In genomic region chr10:103661951-103662405, GRCh38 we compare ENCODE assay signal across 8 cellular contexts.
DNase-seq lines count a peak whose midpoint lies in the region; ATAC-seq and TF ChIP-seq lines count a peak whose summit lies in the region.

No MANE protein-coding gene starts in this region.

- H3K79me2 ChIP-seq in fibroblast of lung (ENCODE audit: control insufficient read depth, insufficient read depth, low read length), result peaks cover 49% of the 10 kb centered on the region
- no peaks in the 10 kb centered on the region for H3K79me2 ChIP-seq in PC-3 (ENCODE audit: low read length)

- H3K4me1 ChIP-seq in fibroblast of lung (ENCODE audit: control insufficient read depth, extremely low read depth, insufficient read depth, low read length), result peaks cover 6% of the 10 kb centered on the region
- no peaks in the 10 kb centered on the region for H3K4me1 ChIP-seq in aorta (ENCODE audit: control insufficient read depth in 1 of 2, insufficient read depth in 2 of 2, low read length in 2 of 2)
- H3K4me1 ChIP-seq in PC-3 (ENCODE audit: insufficient read depth, low read length), result no peaks in the 10 kb centered on the region

- peak overlapping the region; percentile 8 for H2AFZ ChIP-seq in fibroblast of lung (ENCODE audit: low read length)
- no peak overlapping the region for H2AFZ ChIP-seq in PC-3 (ENCODE audit: low read length)

- H3K9me2 ChIP-seq in PC-3 (replicated peaks; ENCODE audit: low read length), result no peaks in the 10 kb centered on the region

- no peaks in the 10 kb centered on the region for H4K20me1 ChIP-seq in fibroblast of lung (ENCODE audit: control insufficient read depth, extremely low read depth, insufficient read depth, low read length)
- no peaks in the 10 kb centered on the region for H4K20me1 ChIP-seq in PC-3 (ENCODE audit: low read length)

- H3F3A ChIP-seq in PC-3 (ENCODE audit: low read length, unreplicated experiment), result no peaks in the 10 kb centered on the region

- H3K9ac ChIP-seq in fibroblast of lung (ENCODE audit: insufficient read depth, low read length) (peak overlapping the region; percentile 91), PC-3 (ENCODE audit: low read length) (no peak overlapping the region)

- ATAC-seq in aorta (ENCODE audit: low FRiP score) (no peak), PC-3 (no peak)

- H3K4me2 ChIP-seq in fibroblast of lung (ENCODE audit: extremely low read depth, insufficient read depth, low read length) (peak overlapping the region; percentile 83), PC-3 (ENCODE audit: low read length) (no peak overlapping the region)

- no TSS peak for BruUV-seq in PC-3 (replicated peaks; lab: Mats Ljungman, UMichigan)

- CTCF ChIA-PET in PC-3 (lab: Charles Lee), result no interaction called here

- H3K27ac ChIP-seq in fibroblast of lung (ENCODE audit: insufficient read depth, low read length), result peak overlapping the region; percentile 93
- H3K27ac ChIP-seq in aorta (ENCODE audit: low read depth in 1 of 2, low read length in 2 of 2), result peak overlapping the region in 1 of 2 donors; percentile 92
- H3K27ac ChIP-seq in PC-3 (ENCODE audit: low read length), result no peak overlapping the region

- WGBS in aorta, 2 donors, result 7 to 13% methylated on average over 8 to 9 of the region's 9 CpGs

- DNase-seq in EL (peak; percentile 29), OCI-M1 (lab: John Stamatoyannopoulos, UW) (peak; percentile 51), fibroblast of lung (ENCODE audit: low read depth in 2 of 2) (no peak), skeletal muscle cell (ENCODE audit: low read depth) (no peak), NCI-H2081 treated with DMSO at 0.1 percent for 48 hours (lab: John Stamatoyannopoulos, UW) (no peak), SHP77 (lab: John Stamatoyannopoulos, UW) (no peak), aorta (no peak), PC-3 (no peak)

- peaks cover 13% of the 10 kb centered on the region for H3K36me3 ChIP-seq in fibroblast of lung (ENCODE audit: control insufficient read depth, insufficient read depth, low read length)
- no peaks in the 10 kb centered on the region for H3K36me3 ChIP-seq in aorta (ENCODE audit: control insufficient read depth in 1 of 2, insufficient read depth in 2 of 2, low read length in 1 of 2)
- no peaks in the 10 kb centered on the region for H3K36me3 ChIP-seq in PC-3 (ENCODE audit: low read depth, low read length)

- POLR2A ChIA-PET in PC-3 (lab: Charles Lee; ENCODE audit: unreplicated experiment), result no interaction called here

- TF ChIP-seq CTCF in fibroblast of lung (conservative IDR thresholded peaks at IDR 0.05 in 1 of 2, IDR thresholded peaks at IDR 0.05 in 1 of 2; ENCODE audit: low read depth in 1 of 2, low read length in 2 of 2) (no peak), PC-3 (conservative IDR thresholded peaks at IDR 0.05; ENCODE audit: low read depth, low read length) (no peak)

- intact Hi-C loops in aorta (cut with DNase I), result loop anchor here in 1 of 2 donors (5.0 kb wide), 1 partner anchor 40 kb away; no protein-coding TSS in a partner anchor
- intact Hi-C loops in PC-3 (cut with micrococcal nuclease), result no loop called here

- H3K27me3 ChIP-seq in fibroblast of lung (ENCODE audit: control insufficient read depth, insufficient read depth, low read length) (no peaks in the 10 kb centered on the region), aorta (ENCODE audit: control insufficient read depth in 1 of 2, insufficient read depth in 2 of 2, low read length in 1 of 2) (no peaks in the 10 kb centered on the region), PC-3 (ENCODE audit: low read length) (no peaks in the 10 kb centered on the region)

- H3K4me3 ChIP-seq in fibroblast of lung (replicated peaks in 1 of 4; ENCODE audit: control extremely low read depth in 1 of 4, insufficient read depth in 1 of 4, low read depth in 3 of 4, low read length in 4 of 4) (peak overlapping the region; percentile 31 to 84 (median 48)), skeletal muscle cell (ENCODE audit: low read depth, low read length) (peak overlapping the region; percentile 56), aorta (ENCODE audit: low read length in 2 of 2) (peak overlapping the region in 1 of 2 donors; percentile 1), PC-3 (ENCODE audit: low read length) (no peak overlapping the region)

- H3K9me3 ChIP-seq in fibroblast of lung (ENCODE audit: control insufficient read depth, insufficient read depth, low read depth, low read length) (no peaks in the 10 kb centered on the region), aorta (ENCODE audit: control insufficient read depth, low read length) (no peaks in the 10 kb centered on the region), PC-3 (ENCODE audit: low read length) (no peaks in the 10 kb centered on the region)

Comparison
In these comparisons a context has a peak if more than half of its experiments do, and no peak if none do; other contexts are left out.
1. DNase-seq: peak in EL (single experiment) and OCI-M1 (single experiment); none in fibroblast of lung (0 of 2), skeletal muscle cell (single experiment), NCI-H2081 treated with DMSO at 0.1 percent for 48 hours (single experiment), SHP77 (0 of 2), aorta (0 of 2) and PC-3 (single experiment).